In the genomic region with DNA sequence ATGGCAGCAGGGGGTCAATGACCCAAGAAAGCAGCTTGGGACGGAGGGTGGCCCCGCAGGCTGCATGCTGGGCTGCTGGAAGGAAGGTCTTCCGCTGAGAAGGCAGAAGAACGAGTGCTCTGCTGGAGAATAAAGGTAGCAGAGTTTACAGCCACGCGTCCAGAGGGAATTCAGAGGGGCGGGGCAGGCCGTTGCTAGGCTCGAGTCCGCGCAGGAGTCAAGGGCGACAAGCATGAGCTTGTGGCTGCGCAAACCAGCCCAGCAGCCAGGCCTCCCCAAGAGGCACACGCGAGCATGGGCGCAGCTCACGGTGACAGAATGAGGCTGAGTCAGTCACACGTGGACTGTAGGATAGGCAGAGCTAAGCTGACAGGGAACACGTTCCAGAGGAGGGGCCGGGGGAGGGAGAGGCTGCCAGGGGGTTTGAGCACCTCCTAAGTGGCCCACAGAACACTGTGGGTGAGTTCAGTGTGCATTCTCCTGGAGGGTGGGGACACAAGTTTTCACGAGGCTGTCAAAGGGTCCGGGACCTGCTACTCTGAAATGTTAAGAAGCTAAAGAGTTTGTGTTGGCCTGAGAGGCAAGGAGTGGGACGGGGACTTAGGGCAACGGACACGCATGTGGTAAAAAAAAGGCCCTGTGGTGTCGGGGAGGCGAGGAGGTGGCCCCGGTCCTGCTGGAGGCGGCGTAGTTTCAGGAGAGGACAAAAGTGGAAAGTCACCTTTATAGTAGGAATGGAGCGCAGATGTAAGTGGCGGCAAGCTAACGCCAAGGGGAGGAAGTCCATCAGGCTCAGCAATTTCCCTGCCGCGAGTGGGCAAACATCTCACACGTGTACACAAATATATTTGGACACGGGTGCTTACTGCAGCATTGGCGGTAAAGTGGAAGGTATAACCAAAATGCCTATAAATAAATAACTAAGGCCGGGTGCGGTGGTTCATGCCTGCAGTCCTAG, we compare ENCODE assay signal across 8 cellular contexts. TPM values are rescaled to one million over a fixed set of nuclear protein-coding genes. Genes with fewer than 3 reads are reported as not detected.
A peak's percentile ranks its signal among the peaks of the same experiment; 100 is the strongest.
DNase-seq lines count a peak whose midpoint lies in the region; ATAC-seq and TF ChIP-seq lines count a peak whose summit lies in the region.

No MANE protein-coding gene starts in this region.

- TF ChIP-seq POLR2A in Peyer's patch (IDR thresholded peaks at IDR 0.05) = peak; percentile 43 to 52

- H3K36me3 ChIP-seq in Peyer's patch = no peaks in the 10 kb centered on the region
- no peaks in the 10 kb centered on the region for H3K36me3 ChIP-seq in muscle layer of colon (ENCODE audit: insufficient read depth, low read length)

- peak; percentile 80 for DNase-seq in HCEC 1CT
- peak in 2 of 3 donors; percentile 91 for DNase-seq in Peyer's patch
- peak; percentile 89 for DNase-seq in fibroblast of gingiva (ENCODE audit: low read depth)
- DNase-seq in RKO (ENCODE audit: low spot score) = no peak
- no peak for DNase-seq in activated naive CD4-positive, alpha-beta T cell treated with anti-CD3 and anti-CD28 coated beads, Interleukin-2, amount 50 U/mL, for 16 hours

- H3K27ac ChIP-seq in Peyer's patch (peak overlapping the region; percentile 56 to 94 (median 80)), muscle layer of colon (ENCODE audit: low read depth, low read length) (peak overlapping the region; percentile 99)

- H3K9ac ChIP-seq in muscle layer of colon (ENCODE audit: low read length) = peak overlapping the region; percentile 36

- peaks cover 0 to 38% (median under 1%) of the 10 kb centered on the region in 4 donors for H3K4me1 ChIP-seq in Peyer's patch
- peaks cover 81% of the 10 kb centered on the region for H3K4me1 ChIP-seq in muscle layer of colon (ENCODE audit: insufficient read depth, low read length)

- peak in 3 of 6 experiments; percentile 43 to 53 (median 51) for TF ChIP-seq CTCF in Peyer's patch (IDR thresholded peaks at IDR 0.05)

- H3K4me3 ChIP-seq in Peyer's patch = peak overlapping the region in 2 of 4 donors; percentile 35 to 37
- peak overlapping the region; percentile 7 to 52 for H3K4me3 ChIP-seq in muscle layer of colon (ENCODE audit: low read depth in 1 of 2, low read length in 2 of 2)

- ATAC-seq in GM21515 (IDR thresholded peaks at IDR 0.05; ENCODE audit: unreplicated experiment) (no peak), HG03045 (IDR thresholded peaks at IDR 0.05; ENCODE audit: unreplicated experiment) (no peak)

- H3K9me3 ChIP-seq in Peyer's patch (no peaks in the 10 kb centered on the region), muscle layer of colon (ENCODE audit: low read length) (no peaks in the 10 kb centered on the region)

- H3K27me3 ChIP-seq in Peyer's patch = no peaks in the 10 kb centered on the region
- H3K27me3 ChIP-seq in muscle layer of colon (ENCODE audit: control insufficient read depth in 1 of 2, insufficient read depth in 2 of 2, low read length in 2 of 2) = no peaks in the 10 kb centered on the region

RNA-seq across cellular contexts. Expression of a gene that starts 17.7 kb away (rescaled TPM):
- 10 to 100 TPM in 2 of 4 donors, 1 to 10 TPM in 2; 2.6 to 33.9 (median 10.3) TPM for total RNA-seq in Peyer's patch

RNA-seq across cellular contexts. Expression of a gene that starts 42.9 kb away (rescaled TPM):
- under 1 TPM in 1 of 4 donors, not detected in 3; 0.57 TPM for total RNA-seq in Peyer's patch

Comparison
In these comparisons a context has a peak if more than half of its experiments do, and no peak if none do; other contexts are left out.
1. DNase-seq: peak in HCEC 1CT (single experiment), Peyer's patch (2 of 3) and fibroblast of gingiva (single experiment); none in RKO (single experiment) and activated naive CD4-positive, alpha-beta T cell treated with anti-CD3 and anti-CD28 coated beads, Interleukin-2, amount 50 U/mL, for 16 hours (single experiment).